ENCODE assay signal across 12 cellular contexts in the genomic region with DNA sequence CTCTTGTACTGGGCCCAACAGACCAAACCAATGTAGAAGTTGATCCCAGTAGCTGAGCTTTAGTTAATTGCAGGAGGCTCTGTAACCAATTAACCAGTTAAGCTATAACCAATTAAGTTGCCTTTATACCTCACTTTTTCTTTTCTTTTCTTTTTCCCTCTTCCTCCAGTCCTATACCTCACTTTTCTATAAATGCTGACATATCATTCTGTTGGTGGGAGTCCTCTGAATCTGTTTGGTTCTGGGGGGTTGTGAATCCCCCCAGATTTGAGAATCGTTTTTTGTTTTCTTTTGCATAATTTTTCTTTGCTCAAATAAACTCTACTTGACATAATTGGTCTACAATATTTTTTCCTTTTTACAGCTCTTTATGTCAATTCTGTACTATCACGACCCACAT. TPM values are rescaled to one million over a fixed set of nuclear protein-coding genes. Genes with fewer than 3 reads are reported as not detected.
"Had no signal": no experiment of that assay in that cellular context is flagged by ENCODE, and none has a peak within 500 bp of the region (broad histone marks: within the 10 kb centered on the region; RNA-seq: fewer than 3 reads in every experiment).

No MANE protein-coding gene starts in this region.

- H3K4me2 ChIP-seq: GM23338 had no signal

- DNase-seq: GM23248, GOT3, H7, H9, HCEC 1CT, HFFc6 had no signal

- FAIRE-seq: H1, H54 had no signal

- H3K4me3 ChIP-seq: GM23248, GM23338, HAP-1 had no signal

- H3K4me1 ChIP-seq: HAP-1 had no signal

- ATAC-seq: GM23338, HCT116 had no signal

- H3K36me3 ChIP-seq: HAP-1 had no signal

- H3K27ac ChIP-seq: GM23248 had no signal

- H3K9ac ChIP-seq: GM23248 had no signal

- H3K9me3 ChIP-seq: HAP-1 had no signal

- H2AFZ ChIP-seq: GM23248, GM23338 had no signal

RNA-seq across cellular contexts. Expression of a gene that starts 38.1 kb away (rescaled TPM):
- total RNA-seq: GM23248, GM23338, H1, H4, H7, H9, HFFc6 had no signal
- polyA plus RNA-seq: GM23248, H1 had no signal
